In genomic region chr3:109362823-109363222, GRCh38 we compare ENCODE assay signal across 10 cellular contexts. TPM values are rescaled to one million over a fixed set of nuclear protein-coding genes. Genes with fewer than 3 reads are reported as not detected.
"Had no signal": no experiment of that assay in that cellular context is flagged by ENCODE, and none has a peak within 500 bp of the region (broad histone marks: within the 10 kb centered on the region; RNA-seq: fewer than 3 reads in every experiment).

No MANE protein-coding gene starts in this region.

- H3K4me3 Mint-ChIP-seq: GM23338, H9 had no signal

- FAIRE-seq: H1, H54, K562 had no signal

- H3K4me3 ChIP-seq: GM23338, K562 had no signal

- H3K4me2 ChIP-seq: GM23338 had no signal

- H3K27ac ChIP-seq: HL-60 had no signal

- DNase-seq: H9, HCEC 1CT, IMR-90, KG1 had no signal

- H3K9me3 Mint-ChIP-seq: GM23338, H9 had no signal

- ATAC-seq: GM23338, K562 had no signal

RNA-seq across cellular contexts. Expression of gene DPPA4, which starts 25.5 kb away (rescaled TPM):
- total RNA-seq: HT1080, IMR-90 had no signal
- polyA plus RNA-seq: K562 had no signal

RNA-seq across cellular contexts. Expression of gene DPPA2, which starts 46.5 kb away (rescaled TPM):
- total RNA-seq: HT1080, IMR-90, K562 had no signal
- polyA plus RNA-seq: IMR-90 had no signal
